Comparison of ENCODE assay signal across 7 cellular contexts in the genomic region with DNA sequence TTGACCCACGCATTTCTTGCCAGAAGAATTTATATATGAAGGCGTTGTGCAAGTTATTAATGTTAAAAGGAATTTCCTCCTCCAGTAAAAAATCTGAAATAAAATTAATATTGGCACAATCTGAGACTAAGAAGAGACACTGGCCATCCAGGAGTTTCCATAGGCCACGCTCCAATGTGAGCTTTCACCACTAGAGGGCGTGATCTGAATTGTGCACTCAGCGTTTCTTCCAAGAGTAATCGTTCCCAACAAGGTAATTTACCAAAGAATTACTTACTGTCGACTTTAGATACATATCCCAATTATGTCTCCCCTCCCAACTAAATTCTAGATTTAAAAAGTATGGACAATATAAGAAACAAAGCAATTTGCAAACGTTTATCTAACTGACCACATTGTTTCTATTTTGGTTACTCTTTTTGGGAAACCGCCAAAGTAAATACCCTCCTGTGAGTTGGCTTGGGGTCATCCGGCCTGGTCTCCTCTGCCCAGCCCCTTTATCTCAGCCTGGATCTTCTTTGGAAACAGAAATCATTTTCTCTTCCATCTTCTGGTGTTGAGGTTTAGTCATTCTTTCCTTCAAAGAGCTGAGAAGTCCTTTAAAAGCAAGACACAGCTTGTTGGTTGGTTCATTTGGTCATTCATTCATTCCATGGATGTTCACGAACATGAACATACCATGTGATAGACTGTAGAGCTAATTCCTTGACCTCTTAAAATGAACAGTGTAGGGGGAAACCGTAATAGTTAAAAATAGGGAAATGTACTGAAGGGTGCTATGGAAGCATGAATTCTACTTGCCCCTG. TPM values are rescaled to one million over a fixed set of nuclear protein-coding genes. Genes with fewer than 3 reads are reported as not detected.
DNase-seq lines count a peak whose midpoint lies in the region; ATAC-seq and TF ChIP-seq lines count a peak whose summit lies in the region.

No MANE protein-coding gene starts in this region.

- H3K27ac ChIP-seq in breast epithelium: no peak overlapping the region

- peak; percentile 59 to 71 (median 61) for TF ChIP-seq CTCF in breast epithelium (IDR thresholded peaks at IDR 0.05)

- peak; percentile 75 for DNase-seq in ELR (ENCODE audit: low read depth)
- peak; percentile 46 for DNase-seq in Jurkat, Clone E6-1 (ENCODE audit: low read depth, low spot score)
- DNase-seq in T-cell: peak in 18 of 34 experiments; percentile 4 to 35 (median 30)
- no peak for DNase-seq in breast epithelium (ENCODE audit: low spot score in 2 of 2)
- DNase-seq in left kidney (ENCODE audit: low read depth, low spot score): peak; percentile 75
- DNase-seq in stimulated activated CD4-positive, alpha-beta T cell treated with anti-CD3 and anti-CD28 coated beads, TNF-alpha, amount 100 ng/mL, for 48 hours (ENCODE audit: low read depth in 3 of 3): peak; percentile 6 to 26 (median 22)

- CTCF ChIA-PET in T-cell (lab: Charles Lee): interaction anchor here (0.6 to 1.0 kb wide), 6 partner anchors 15 to 1083 kb away, joined by 3 to 11 read pairs (median 4); no protein-coding TSS in a partner anchor

- H3K4me3 ChIP-seq in Jurkat, Clone E6-1 (ENCODE audit: low read length): no peak overlapping the region
- no peak overlapping the region for H3K4me3 ChIP-seq in breast epithelium

- H3K9me3 ChIP-seq in breast epithelium: no peaks in the 10 kb centered on the region

- peaks cover 7% of the 10 kb centered on the region for H3K36me3 Mint-ChIP-seq in T-cell

- POLR2A ChIA-PET in T-cell (lab: Charles Lee): interaction anchor here in 1 of 2 donors (0.6 kb wide), 1 partner anchor 105 kb away, joined by 5 read pairs; no protein-coding TSS in a partner anchor

- no peak for TF ChIP-seq POLR2A in breast epithelium (IDR thresholded peaks at IDR 0.05)

- no peaks in the 10 kb centered on the region for H3K4me1 ChIP-seq in breast epithelium

- peaks cover 0 to 3% (median 0%) of the 10 kb centered on the region in 3 donors for H3K9me3 Mint-ChIP-seq in T-cell

- H3K27me3 ChIP-seq in breast epithelium: no peaks in the 10 kb centered on the region

- intact Hi-C loops in breast epithelium (cut with DNase I; ENCODE audit: low total_unique reads): no loop called here

- H3K4me1 Mint-ChIP-seq in T-cell: peaks cover 9 to 18% (median 9%) of the 10 kb centered on the region in 3 donors

- H3K4me3 Mint-ChIP-seq in T-cell: no peak overlapping the region

- peak in 1 of 4 experiments; percentile 45 for ATAC-seq in T-cell (replicated peaks in 1 of 4)
- no peak for ATAC-seq in GM18870 (IDR thresholded peaks at IDR 0.05; ENCODE audit: unreplicated experiment)

- H3K27me3 Mint-ChIP-seq in T-cell: no peaks in the 10 kb centered on the region

- H3K36me3 ChIP-seq in breast epithelium: no peaks in the 10 kb centered on the region

- H3K27ac Mint-ChIP-seq in T-cell: no peak overlapping the region

RNA-seq across cellular contexts. Expression of gene POLR2M, which starts 26.2 kb away (rescaled TPM):
- polyA plus RNA-seq in Jurkat, Clone E6-1 (2012; ENCODE audit: insufficient read depth, insufficient read length): 29.6 TPM
- total RNA-seq in T-cell: 10 to 100 TPM; 85.7 to 98.0 (median 91.4) TPM
- total RNA-seq in breast epithelium: 100 to 1,000 TPM in 2 of 3 donors, 10 to 100 TPM in 1; 63.5 to 194 (median 126) TPM

Comparison
In these comparisons a context has a peak if more than half of its experiments do, and no peak if none do; other contexts are left out.
1. DNase-seq: peak in ELR (single experiment), Jurkat, Clone E6-1 (single experiment), T-cell (18 of 34), left kidney (single experiment) and stimulated activated CD4-positive, alpha-beta T cell treated with anti-CD3 and anti-CD28 coated beads, TNF-alpha, amount 100 ng/mL, for 48 hours (3 of 3); none in breast epithelium (0 of 2).